ENCODE assay signal across 21 cellular contexts in the genomic region with DNA sequence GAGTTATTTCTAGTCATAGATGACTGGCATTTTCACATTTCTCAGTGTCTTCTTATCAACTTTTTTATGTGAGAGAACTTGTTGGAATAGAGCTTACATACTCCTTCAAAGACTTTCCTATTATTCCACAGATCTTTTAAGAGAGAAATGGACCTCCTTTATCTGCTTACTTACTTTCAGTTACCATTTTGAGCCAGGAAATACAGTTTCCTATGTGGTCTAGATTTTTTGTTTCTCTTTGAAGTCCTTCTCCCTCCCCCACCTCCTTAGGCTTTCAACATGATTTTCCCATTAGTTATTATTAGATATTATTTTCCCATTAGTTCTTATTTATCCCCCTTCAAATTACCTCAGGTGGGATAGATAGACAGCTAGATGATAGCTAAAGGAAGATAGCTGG.
"Had no signal": no experiment of that assay in that cellular context is flagged by ENCODE, and none has a peak within 500 bp of the region (broad histone marks: within the 10 kb centered on the region; RNA-seq: fewer than 3 reads in every experiment).

No MANE protein-coding gene starts in this region.

- H3K4me2 ChIP-seq: PC-9 had no signal

- H3K27ac ChIP-seq: PC-9, SJSA1, SK-N-MC had no signal

- ATAC-seq: T-cell had no signal

- H2AFZ ChIP-seq: PC-9 had no signal

- H3K9me3 ChIP-seq: SJSA1 had no signal

- H3K4me3 ChIP-seq: PC-9, SJSA1, SK-N-MC had no signal

- H3K4me1 ChIP-seq: SJSA1 had no signal

- H3K36me3 Mint-ChIP-seq: T-cell had no signal

- H3K9me3 Mint-ChIP-seq: T-cell; T-helper 1 cell treated with Interleukin-12 subunit alpha and Interleukin-12 subunit beta and Interleukin-4 antibody, amounts not matched to agents 30 μg/mL and 1 μg/mL, for 36 hours had no signal

- DNase-seq: Karpas-422, KBM-7, MV-4-11, NCI-H1048, NCI-H1436, NCI-H187, NCI-H2029, NCI-H2081 treated with DMSO at 0.1 percent for 48 hours, NCI-H226, NCI-H510A, NCI-H526, OCI-M1, PC-9, Right ventricle myocardium superior, RPMI8226, SIG-M5, SW 1271, T-cell had no signal

- H3K4me1 Mint-ChIP-seq: T-cell had no signal

- H3K27ac Mint-ChIP-seq: T-cell; T-helper 1 cell treated with Interleukin-12 subunit alpha and Interleukin-12 subunit beta and Interleukin-4 antibody, amounts not matched to agents 30 μg/mL and 1 μg/mL, for 36 hours had no signal

- H3K36me3 ChIP-seq: SJSA1 had no signal

- H3K4me3 Mint-ChIP-seq: T-cell; T-helper 1 cell treated with Interleukin-12 subunit alpha and Interleukin-12 subunit beta and Interleukin-4 antibody, amounts not matched to agents 30 μg/mL and 1 μg/mL, for 36 hours had no signal
